In the genomic region with DNA sequence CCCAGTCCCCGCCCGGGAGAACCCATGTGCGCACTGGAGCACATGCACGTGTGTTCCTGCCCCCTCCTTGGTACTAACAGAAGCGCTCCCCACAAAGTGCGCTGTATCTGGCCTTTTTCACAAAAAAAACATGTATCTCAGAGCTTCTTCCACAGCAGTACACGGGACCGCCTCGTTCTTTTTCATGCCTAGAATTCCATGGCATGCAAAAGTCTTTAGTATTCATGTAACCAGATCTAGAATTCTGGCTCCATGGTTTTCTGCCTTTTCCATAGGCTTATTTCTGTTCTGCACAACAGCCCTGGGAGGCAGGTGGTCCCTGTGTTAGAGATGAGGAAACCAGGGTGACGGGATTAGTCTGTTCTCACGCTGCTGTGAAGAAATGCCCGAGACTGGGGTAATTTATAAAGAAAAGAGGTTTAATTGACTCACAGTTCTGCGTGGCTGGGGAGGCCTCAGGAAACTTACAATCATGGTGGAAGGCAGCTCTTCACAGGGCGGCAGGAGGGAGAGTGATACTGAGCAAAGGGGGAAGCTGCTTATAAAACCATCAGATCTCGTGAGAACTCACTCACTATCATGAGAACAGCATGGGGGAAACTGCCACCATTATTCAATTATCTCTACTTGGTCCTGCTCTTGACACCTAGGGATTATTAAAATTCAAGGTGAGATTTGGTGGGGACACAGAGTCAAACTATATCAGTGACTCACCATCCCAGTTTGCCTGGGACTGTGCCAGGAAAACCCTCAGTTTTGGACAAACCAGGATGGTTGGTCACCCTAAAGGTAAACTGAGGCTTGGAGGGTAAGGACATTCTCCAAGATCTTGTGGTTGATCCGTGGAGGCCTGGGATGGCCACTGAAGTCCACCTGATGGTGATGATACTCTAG, we compare ENCODE assay signal across 1 cellular context.
TF ChIP-seq lines count a peak whose summit lies in the region.

No MANE protein-coding gene starts in this region.

TF ChIP-seq in K562, 482 proteins besides CTCF, POLR2A, EP300 and RAD21 (continued from another document and continues in another):
- TF ChIP-seq CREBBP (IDR thresholded peaks at IDR 0.05; ENCODE audit: low read depth, low read length) (no peak), CBX8 (IDR thresholded peaks at IDR 0.05; ENCODE audit: borderline replicate concordance, extremely low read depth, low read depth, low read length, poor library complexity, severe bottlenecking) (no peak), TCF15 (CRISPR knock-in tag; IDR thresholded peaks at IDR 0.05) (peak; percentile 63; the same call in 1 of the 2 replicates), MYBL2 (IDR thresholded peaks at IDR 0.05; ENCODE audit: low read depth) (no peak), MYBL2 (CRISPR knock-in tag; IDR thresholded peaks at IDR 0.05; ENCODE audit: borderline replicate concordance) (no peak), ZNF347 (CRISPR knock-in tag; IDR thresholded peaks at IDR 0.05; ENCODE audit: low read depth) (no peak), KAT2B (IDR thresholded peaks at IDR 0.05; ENCODE audit: low read depth, low read length) (no peak), YY1 (IDR thresholded peaks at IDR 0.05; ENCODE audit: borderline replicate concordance in 1 of 3, control insufficient read depth in 1 of 3, extremely low read depth in 1 of 3, insufficient read depth in 3 of 3, insufficient read length in 1 of 3, insufficient replicate concordance in 2 of 3, low read depth in 1 of 3, low read length in 2 of 3) (peak in 1 of 3 experiments; percentile 35), ELK3 (CRISPR knock-in tag; IDR thresholded peaks at IDR 0.05) (no peak), DMBX1 (CRISPR knock-in tag; IDR thresholded peaks at IDR 0.05; ENCODE audit: borderline replicate concordance) (peak; percentile 72), DPF2 (IDR thresholded peaks at IDR 0.05) (peak; percentile 11; the same call in 1 of the 2 replicates), ZNF561 (CRISPR knock-in tag; conservative IDR thresholded peaks at IDR 0.05) (no peak), NR2C1 (IDR thresholded peaks at IDR 0.05) (no peak), NR2C1 (tag; IDR thresholded peaks at IDR 0.05) (no peak), ZNF184 (CRISPR knock-in tag; IDR thresholded peaks at IDR 0.05) (no peak), BACH1 (tag; IDR thresholded peaks at IDR 0.05) (peak; percentile 22; the same call in 1 of the 2 replicates), TFAM (CRISPR knock-in tag; conservative IDR thresholded peaks at IDR 0.05) (no peak), ELF1 (tag; IDR thresholded peaks at IDR 0.05) (peak; percentile 51; the same call in 1 of the 2 replicates), CTBP1 (IDR thresholded peaks at IDR 0.05; ENCODE audit: borderline replicate concordance) (no peak; the same call in 1 of the 2 replicates), NR2F6 (CRISPR knock-in tag; IDR thresholded peaks at IDR 0.05) (0 out of 2 replicates have a peak, but pooled peaks have one; percentile 48), U2AF2 (optimal IDR thresholded peaks at IDR 0.05; ENCODE audit: low read depth, low read length) (no peak)
- TF ChIP-seq, protein P1, sequence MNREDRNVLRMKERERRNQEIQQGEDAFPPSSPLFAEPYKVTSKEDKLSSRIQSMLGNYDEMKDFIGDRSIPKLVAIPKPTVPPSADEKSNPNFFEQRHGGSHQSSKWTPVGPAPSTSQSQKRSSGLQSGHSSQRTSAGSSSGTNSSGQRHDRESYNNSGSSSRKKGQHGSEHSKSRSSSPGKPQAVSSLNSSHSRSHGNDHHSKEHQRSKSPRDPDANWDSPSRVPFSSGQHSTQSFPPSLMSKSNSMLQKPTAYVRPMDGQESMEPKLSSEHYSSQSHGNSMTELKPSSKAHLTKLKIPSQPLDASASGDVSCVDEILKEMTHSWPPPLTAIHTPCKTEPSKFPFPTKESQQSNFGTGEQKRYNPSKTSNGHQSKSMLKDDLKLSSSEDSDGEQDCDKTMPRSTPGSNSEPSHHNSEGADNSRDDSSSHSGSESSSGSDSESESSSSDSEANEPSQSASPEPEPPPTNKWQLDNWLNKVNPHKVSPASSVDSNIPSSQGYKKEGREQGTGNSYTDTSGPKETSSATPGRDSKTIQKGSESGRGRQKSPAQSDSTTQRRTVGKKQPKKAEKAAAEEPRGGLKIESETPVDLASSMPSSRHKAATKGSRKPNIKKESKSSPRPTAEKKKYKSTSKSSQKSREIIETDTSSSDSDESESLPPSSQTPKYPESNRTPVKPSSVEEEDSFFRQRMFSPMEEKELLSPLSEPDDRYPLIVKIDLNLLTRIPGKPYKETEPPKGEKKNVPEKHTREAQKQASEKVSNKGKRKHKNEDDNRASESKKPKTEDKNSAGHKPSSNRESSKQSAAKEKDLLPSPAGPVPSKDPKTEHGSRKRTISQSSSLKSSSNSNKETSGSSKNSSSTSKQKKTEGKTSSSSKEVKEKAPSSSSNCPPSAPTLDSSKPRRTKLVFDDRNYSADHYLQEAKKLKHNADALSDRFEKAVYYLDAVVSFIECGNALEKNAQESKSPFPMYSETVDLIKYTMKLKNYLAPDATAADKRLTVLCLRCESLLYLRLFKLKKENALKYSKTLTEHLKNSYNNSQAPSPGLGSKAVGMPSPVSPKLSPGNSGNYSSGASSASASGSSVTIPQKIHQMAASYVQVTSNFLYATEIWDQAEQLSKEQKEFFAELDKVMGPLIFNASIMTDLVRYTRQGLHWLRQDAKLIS (CRISPR knock-in tag; IDR thresholded peaks at IDR 0.05): peak; percentile 69
- TF ChIP-seq, protein P2, sequence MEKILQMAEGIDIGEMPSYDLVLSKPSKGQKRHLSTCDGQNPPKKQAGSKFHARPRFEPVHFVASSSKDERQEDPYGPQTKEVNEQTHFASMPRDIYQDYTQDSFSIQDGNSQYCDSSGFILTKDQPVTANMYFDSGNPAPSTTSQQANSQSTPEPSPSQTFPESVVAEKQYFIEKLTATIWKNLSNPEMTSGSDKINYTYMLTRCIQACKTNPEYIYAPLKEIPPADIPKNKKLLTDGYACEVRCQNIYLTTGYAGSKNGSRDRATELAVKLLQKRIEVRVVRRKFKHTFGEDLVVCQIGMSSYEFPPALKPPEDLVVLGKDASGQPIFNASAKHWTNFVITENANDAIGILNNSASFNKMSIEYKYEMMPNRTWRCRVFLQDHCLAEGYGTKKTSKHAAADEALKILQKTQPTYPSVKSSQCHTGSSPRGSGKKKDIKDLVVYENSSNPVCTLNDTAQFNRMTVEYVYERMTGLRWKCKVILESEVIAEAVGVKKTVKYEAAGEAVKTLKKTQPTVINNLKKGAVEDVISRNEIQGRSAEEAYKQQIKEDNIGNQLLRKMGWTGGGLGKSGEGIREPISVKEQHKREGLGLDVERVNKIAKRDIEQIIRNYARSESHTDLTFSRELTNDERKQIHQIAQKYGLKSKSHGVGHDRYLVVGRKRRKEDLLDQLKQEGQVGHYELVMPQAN (IDR thresholded peaks at IDR 0.05; ENCODE audit: borderline replicate concordance): peak; percentile 51; the same call in 1 of the 2 replicates
- TF ChIP-seq, protein P3, sequence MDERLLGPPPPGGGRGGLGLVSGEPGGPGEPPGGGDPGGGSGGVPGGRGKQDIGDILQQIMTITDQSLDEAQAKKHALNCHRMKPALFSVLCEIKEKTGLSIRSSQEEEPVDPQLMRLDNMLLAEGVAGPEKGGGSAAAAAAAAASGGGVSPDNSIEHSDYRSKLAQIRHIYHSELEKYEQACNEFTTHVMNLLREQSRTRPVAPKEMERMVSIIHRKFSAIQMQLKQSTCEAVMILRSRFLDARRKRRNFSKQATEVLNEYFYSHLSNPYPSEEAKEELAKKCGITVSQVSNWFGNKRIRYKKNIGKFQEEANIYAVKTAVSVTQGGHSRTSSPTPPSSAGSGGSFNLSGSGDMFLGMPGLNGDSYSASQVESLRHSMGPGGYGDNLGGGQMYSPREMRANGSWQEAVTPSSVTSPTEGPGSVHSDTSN (CRISPR knock-in tag; IDR thresholded peaks at IDR 0.05; ENCODE audit: low read depth): no peak
- TF ChIP-seq, protein P3 (tag; conservative IDR thresholded peaks at IDR 0.05; ENCODE audit: low read depth): no peak; the same call in 1 of the 2 replicates
- TF ChIP-seq, protein P4, sequence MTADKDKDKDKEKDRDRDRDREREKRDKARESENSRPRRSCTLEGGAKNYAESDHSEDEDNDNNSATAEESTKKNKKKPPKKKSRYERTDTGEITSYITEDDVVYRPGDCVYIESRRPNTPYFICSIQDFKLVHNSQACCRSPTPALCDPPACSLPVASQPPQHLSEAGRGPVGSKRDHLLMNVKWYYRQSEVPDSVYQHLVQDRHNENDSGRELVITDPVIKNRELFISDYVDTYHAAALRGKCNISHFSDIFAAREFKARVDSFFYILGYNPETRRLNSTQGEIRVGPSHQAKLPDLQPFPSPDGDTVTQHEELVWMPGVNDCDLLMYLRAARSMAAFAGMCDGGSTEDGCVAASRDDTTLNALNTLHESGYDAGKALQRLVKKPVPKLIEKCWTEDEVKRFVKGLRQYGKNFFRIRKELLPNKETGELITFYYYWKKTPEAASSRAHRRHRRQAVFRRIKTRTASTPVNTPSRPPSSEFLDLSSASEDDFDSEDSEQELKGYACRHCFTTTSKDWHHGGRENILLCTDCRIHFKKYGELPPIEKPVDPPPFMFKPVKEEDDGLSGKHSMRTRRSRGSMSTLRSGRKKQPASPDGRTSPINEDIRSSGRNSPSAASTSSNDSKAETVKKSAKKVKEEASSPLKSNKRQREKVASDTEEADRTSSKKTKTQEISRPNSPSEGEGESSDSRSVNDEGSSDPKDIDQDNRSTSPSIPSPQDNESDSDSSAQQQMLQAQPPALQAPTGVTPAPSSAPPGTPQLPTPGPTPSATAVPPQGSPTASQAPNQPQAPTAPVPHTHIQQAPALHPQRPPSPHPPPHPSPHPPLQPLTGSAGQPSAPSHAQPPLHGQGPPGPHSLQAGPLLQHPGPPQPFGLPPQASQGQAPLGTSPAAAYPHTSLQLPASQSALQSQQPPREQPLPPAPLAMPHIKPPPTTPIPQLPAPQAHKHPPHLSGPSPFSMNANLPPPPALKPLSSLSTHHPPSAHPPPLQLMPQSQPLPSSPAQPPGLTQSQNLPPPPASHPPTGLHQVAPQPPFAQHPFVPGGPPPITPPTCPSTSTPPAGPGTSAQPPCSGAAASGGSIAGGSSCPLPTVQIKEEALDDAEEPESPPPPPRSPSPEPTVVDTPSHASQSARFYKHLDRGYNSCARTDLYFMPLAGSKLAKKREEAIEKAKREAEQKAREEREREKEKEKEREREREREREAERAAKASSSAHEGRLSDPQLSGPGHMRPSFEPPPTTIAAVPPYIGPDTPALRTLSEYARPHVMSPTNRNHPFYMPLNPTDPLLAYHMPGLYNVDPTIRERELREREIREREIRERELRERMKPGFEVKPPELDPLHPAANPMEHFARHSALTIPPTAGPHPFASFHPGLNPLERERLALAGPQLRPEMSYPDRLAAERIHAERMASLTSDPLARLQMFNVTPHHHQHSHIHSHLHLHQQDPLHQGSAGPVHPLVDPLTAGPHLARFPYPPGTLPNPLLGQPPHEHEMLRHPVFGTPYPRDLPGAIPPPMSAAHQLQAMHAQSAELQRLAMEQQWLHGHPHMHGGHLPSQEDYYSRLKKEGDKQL (CRISPR knock-in tag; IDR thresholded peaks at IDR 0.05; ENCODE audit: borderline replicate concordance): no peak
- TF ChIP-seq, protein P5, sequence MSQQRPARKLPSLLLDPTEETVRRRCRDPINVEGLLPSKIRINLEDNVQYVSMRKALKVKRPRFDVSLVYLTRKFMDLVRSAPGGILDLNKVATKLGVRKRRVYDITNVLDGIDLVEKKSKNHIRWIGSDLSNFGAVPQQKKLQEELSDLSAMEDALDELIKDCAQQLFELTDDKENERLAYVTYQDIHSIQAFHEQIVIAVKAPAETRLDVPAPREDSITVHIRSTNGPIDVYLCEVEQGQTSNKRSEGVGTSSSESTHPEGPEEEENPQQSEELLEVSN (IDR thresholded peaks at IDR 0.05; ENCODE audit: borderline replicate concordance in 1 of 2, extremely low read depth in 1 of 2, insufficient read depth in 1 of 2, insufficient read length in 1 of 2, low read depth in 1 of 2, low read length in 1 of 2, poor library complexity in 1 of 2, severe bottlenecking in 1 of 2): peak; percentile 80 to 90
- TF ChIP-seq, protein P6, sequence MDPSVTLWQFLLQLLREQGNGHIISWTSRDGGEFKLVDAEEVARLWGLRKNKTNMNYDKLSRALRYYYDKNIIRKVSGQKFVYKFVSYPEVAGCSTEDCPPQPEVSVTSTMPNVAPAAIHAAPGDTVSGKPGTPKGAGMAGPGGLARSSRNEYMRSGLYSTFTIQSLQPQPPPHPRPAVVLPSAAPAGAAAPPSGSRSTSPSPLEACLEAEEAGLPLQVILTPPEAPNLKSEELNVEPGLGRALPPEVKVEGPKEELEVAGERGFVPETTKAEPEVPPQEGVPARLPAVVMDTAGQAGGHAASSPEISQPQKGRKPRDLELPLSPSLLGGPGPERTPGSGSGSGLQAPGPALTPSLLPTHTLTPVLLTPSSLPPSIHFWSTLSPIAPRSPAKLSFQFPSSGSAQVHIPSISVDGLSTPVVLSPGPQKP (CRISPR knock-in tag; IDR thresholded peaks at IDR 0.05): no peak
